ENCODE assay signal across 8 cellular contexts in the genomic region with DNA sequence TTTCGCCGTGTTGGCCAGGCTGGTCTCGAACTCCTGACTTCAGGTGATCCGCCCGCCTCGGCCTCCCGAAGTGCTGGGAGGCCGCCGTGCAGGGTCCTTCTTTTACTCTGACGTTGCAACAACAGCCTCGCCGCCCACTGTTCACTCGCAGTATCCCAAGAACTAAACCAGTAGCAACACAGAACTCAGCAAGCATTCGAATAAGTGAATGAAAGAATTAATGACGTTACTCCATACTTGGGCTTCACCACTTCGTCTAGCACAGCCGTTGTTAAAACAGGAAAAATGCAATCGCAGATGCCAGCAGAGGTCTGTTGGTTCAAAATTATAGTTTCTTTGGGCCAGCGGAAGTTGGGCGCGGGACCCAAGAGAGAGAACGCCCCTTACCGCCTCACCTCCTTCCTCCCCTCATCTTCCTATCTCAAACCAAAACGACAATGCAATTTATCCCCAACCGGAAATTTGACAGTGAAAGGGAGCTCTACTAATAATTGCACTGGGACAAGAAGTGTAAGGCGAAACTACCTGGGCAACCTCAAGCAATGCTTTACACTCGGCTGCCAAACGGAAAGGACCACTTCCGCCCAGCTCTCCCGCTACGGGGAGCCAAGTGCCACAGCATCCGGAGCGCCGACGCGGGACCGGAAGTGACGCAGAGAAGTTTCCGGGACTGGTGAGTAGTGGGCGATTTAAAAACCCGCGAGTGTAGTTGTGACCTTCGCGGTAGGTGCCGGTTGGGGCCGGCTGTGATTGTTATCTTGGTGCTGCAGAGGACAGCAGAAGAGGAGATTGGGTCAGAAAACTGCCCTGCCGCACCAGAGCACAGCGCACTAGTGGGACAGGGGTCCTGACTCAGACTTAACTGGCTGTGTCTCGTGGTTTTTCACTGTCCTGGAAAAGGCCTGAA. TPM values are rescaled to one million over a fixed set of nuclear protein-coding genes. Genes with fewer than 3 reads are reported as not detected.
A peak's percentile ranks its signal among the peaks of the same experiment; 100 is the strongest.
DNase-seq lines count a peak whose midpoint lies in the region; TF ChIP-seq lines count a peak whose summit lies in the region.

A gene with protein sequence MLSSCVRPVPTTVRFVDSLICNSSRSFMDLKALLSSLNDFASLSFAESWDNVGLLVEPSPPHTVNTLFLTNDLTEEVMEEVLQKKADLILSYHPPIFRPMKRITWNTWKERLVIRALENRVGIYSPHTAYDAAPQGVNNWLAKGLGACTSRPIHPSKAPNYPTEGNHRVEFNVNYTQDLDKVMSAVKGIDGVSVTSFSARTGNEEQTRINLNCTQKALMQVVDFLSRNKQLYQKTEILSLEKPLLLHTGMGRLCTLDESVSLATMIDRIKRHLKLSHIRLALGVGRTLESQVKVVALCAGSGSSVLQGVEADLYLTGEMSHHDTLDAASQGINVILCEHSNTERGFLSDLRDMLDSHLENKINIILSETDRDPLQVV (plus strand): TSS at position 653 of the 907 bp plus-strand sequence. CDS start 2,573 bp downstream, outside the sequence.
A gene (minus strand): TSS at position 359 of the 907 bp plus-strand sequence. CDS start 1,462 bp downstream, outside the sequence.

- no peak within 1 kb of the TSS for H2BK12ac ChIP-seq in neuronal stem cell (ENCODE audit: low read length)

- H3K4me3 ChIP-seq in neuronal stem cell (ENCODE audit: low read length in 2 of 2), result peak within 1 kb of the TSS; percentile 87 to 92

- peak within 1 kb of the TSS; percentile 93 for H3K9ac ChIP-seq in neuronal stem cell (ENCODE audit: low read depth, low read length, poor library complexity)

- H3K4ac ChIP-seq in neuronal stem cell (ENCODE audit: low read length), result no peak within 1 kb of the TSS

- peaks cover 5 to 50% of the 10 kb centered on the region in 2 donors for H3K36me3 ChIP-seq in neuronal stem cell (replicated peaks in 1 of 2; ENCODE audit: control insufficient read depth in 2 of 2, insufficient read depth in 2 of 2, low read length in 2 of 2)

- H3K79me1 ChIP-seq in neuronal stem cell (ENCODE audit: low read depth, low read length), result peaks cover 2% of the 10 kb centered on the region

- H3K27me3 ChIP-seq in neuronal stem cell (ENCODE audit: control insufficient read depth in 3 of 3, insufficient read depth in 3 of 3, low read depth in 1 of 3, low read length in 3 of 3), result no peaks in the 10 kb centered on the region

- in situ Hi-C loops in SK-MEL-5 (cut with HindIII; ENCODE audit: low pct_unique_long_range_greater_than_20kb, low sequenced_read_pairs), result no loop called here

- peak within 1 kb of the TSS; percentile 96 for H3K27ac ChIP-seq in neuronal stem cell (replicated peaks; ENCODE audit: low read length)

- H3K4me2 ChIP-seq in neuronal stem cell (ENCODE audit: insufficient read depth, low read length, poor library complexity, severe bottlenecking), result peak within 1 kb of the TSS; percentile 78

- no peak within 1 kb of the TSS for H3K14ac ChIP-seq in neuronal stem cell (ENCODE audit: low read length)

- CTCF ChIA-PET in HEK293T (lab: Yijun Ruan, JAX), result interaction anchor here (0.8 kb wide), 1 partner anchor 11 kb away, joined by 3 read pairs; no protein-coding TSS in a partner anchor

- H4K91ac ChIP-seq in neuronal stem cell (ENCODE audit: low read depth, low read length, poor library complexity), result no peak within 1 kb of the TSS

- no CpG with 5 or more reads among the region's 49 CpGs for WGBS in neuronal stem cell (ENCODE audit: extremely low coverage in 2 of 2, insufficient read length in 2 of 2, insufficient replicate concordance in 1 of 2), 2 donors

- no peak within 1 kb of the TSS for H2BK5ac ChIP-seq in neuronal stem cell (ENCODE audit: low read length)

- H4K8ac ChIP-seq in neuronal stem cell (ENCODE audit: low read depth, low read length), result peak within 1 kb of the TSS; percentile 67

- peaks cover 4 to 6% of the 10 kb centered on the region in 2 donors for H3K4me1 ChIP-seq in neuronal stem cell (ENCODE audit: control insufficient read depth in 2 of 2, insufficient read depth in 1 of 2, low read depth in 1 of 2, low read length in 2 of 2)

- no peak within 1 kb of the TSS for H2BK15ac ChIP-seq in neuronal stem cell (ENCODE audit: low read length)

- POLR2A ChIA-PET in HEK293T (lab: Yijun Ruan, JAX), result interaction anchor here (0.6 to 2.1 kb wide), 30 partner anchors 9 to 593 kb away, joined by 3 to 63 read pairs (median 4); a partner anchor contains a TSS

- no peaks in the 10 kb centered on the region for H3K9me3 ChIP-seq in neuronal stem cell (replicated peaks in 1 of 2; ENCODE audit: control insufficient read depth in 2 of 2, insufficient read depth in 1 of 2, low read depth in 1 of 2, low read length in 2 of 2)

- peak within 1 kb of the TSS; percentile 91 for H2AFZ ChIP-seq in neuronal stem cell (ENCODE audit: low read length)

- H2AK5ac ChIP-seq in neuronal stem cell (ENCODE audit: low read depth, low read length), result no peak within 1 kb of the TSS

- DNase-seq in GDM1 (lab: John Stamatoyannopoulos, UW) (peak; percentile 91), HEK293T (ENCODE audit: extremely low spot score) (peak; percentile 92), MV-4-11 (lab: John Stamatoyannopoulos, UW) (peak; percentile 97), SK-MEL-5 (ENCODE audit: low read depth, low spot score) (peak; percentile 97), foreskin melanocyte (peak; percentile 97), neuronal stem cell (ENCODE audit: low spot score) (peak; percentile 93)
- DNase-seq in activated naive CD4-positive, alpha-beta T cell treated with Interleukin-2 at 50 U/mL for 16 hours, result peak; percentile 97

- TF ChIP-seq CTCF in subcutaneous adipose tissue (IDR thresholded peaks at IDR 0.05; ENCODE audit: low read depth), result no peak

- no peak within 1 kb of the TSS for H2BK120ac ChIP-seq in neuronal stem cell (ENCODE audit: low read depth, low read length)

- H3K18ac ChIP-seq in neuronal stem cell (ENCODE audit: low read length), result peak within 1 kb of the TSS; percentile 44

- peak within 1 kb of the TSS; percentile 38 for H3K23ac ChIP-seq in neuronal stem cell (ENCODE audit: low read depth, low read length, poor library complexity)

TF ChIP-seq in HEK293T, 16 proteins besides CTCF, POLR2A, EP300 and RAD21:
- TF ChIP-seq HDGF (IDR thresholded peaks at IDR 0.05; ENCODE audit: borderline replicate concordance), result no peak
- peak; percentile 62; the same call in 1 of the 2 replicates for TF ChIP-seq ELF4 (IDR thresholded peaks at IDR 0.05)
- TF ChIP-seq CTBP1 (IDR thresholded peaks at IDR 0.05; ENCODE audit: borderline replicate concordance), result peak; percentile 85
- no peak for TF ChIP-seq FOXA1 (IDR thresholded peaks at IDR 0.05)
- TF ChIP-seq L3MBTL2 (conservative IDR thresholded peaks at IDR 0.05), result peak; percentile 66
- no peak for TF ChIP-seq NFRKB (IDR thresholded peaks at IDR 0.05)
- TF ChIP-seq, protein P1, sequence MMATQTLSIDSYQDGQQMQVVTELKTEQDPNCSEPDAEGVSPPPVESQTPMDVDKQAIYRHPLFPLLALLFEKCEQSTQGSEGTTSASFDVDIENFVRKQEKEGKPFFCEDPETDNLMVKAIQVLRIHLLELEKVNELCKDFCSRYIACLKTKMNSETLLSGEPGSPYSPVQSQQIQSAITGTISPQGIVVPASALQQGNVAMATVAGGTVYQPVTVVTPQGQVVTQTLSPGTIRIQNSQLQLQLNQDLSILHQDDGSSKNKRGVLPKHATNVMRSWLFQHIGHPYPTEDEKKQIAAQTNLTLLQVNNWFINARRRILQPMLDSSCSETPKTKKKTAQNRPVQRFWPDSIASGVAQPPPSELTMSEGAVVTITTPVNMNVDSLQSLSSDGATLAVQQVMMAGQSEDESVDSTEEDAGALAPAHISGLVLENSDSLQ (IDR thresholded peaks at IDR 0.05), result peak; percentile 26; the same call in 1 of the 2 replicates
- TF ChIP-seq ARNT (IDR thresholded peaks at IDR 0.05), result 0 out of 2 replicates have a peak, but pooled peaks have one; percentile 23
- TF ChIP-seq BHLHE40 (IDR thresholded peaks at IDR 0.05; ENCODE audit: borderline replicate concordance), result no peak
- TF ChIP-seq FOXK2 (IDR thresholded peaks at IDR 0.05), result no peak

RNA-seq across cellular contexts. Expression of the first gene that starts in this region (rescaled TPM):
- total RNA-seq in SK-MEL-5 (2014; rRNA removed; shearing (Covaris generic)), result 48.8 and 54.2 TPM in 2 replicates
- 48.5 and 51.5 TPM in 2 replicates for polyA plus RNA-seq in SK-MEL-5 (2015; cell fraction: cytosol; rRNA removed)
- 65.4 and 72.1 TPM in 2 replicates for polyA plus RNA-seq in SK-MEL-5 (2015; cell fraction: nucleus; rRNA removed)
- polyA plus RNA-seq in neuronal stem cell (2013, experiment 1 of 2), result 61.7 TPM
- polyA plus RNA-seq in neuronal stem cell (2013, experiment 2 of 2), result 58.6 TPM
- 10 to 100 TPM; 10.8 to 27.6 (median 13.9) TPM for total RNA-seq in subcutaneous adipose tissue

RNA-seq across cellular contexts. Expression of the second gene that starts in this region (rescaled TPM):
- total RNA-seq in SK-MEL-5 (2014; rRNA removed; shearing (Covaris generic)), result 33.0 and 35.8 TPM in 2 replicates
- polyA plus RNA-seq in SK-MEL-5 (2015; cell fraction: cytosol; rRNA removed), result 14.4 and 24.7 TPM in 2 replicates
- 35.8 and 42.7 TPM in 2 replicates for polyA plus RNA-seq in SK-MEL-5 (2015; cell fraction: nucleus; rRNA removed)
- polyA plus RNA-seq in neuronal stem cell (2013, experiment 1 of 2), result 56.2 TPM
- polyA plus RNA-seq in neuronal stem cell (2013, experiment 2 of 2), result 67.7 TPM
- total RNA-seq in subcutaneous adipose tissue, result 10 to 100 TPM; 13.6 to 34.6 (median 28.0) TPM

Comparison
In these comparisons a context has a peak if more than half of its experiments do, and no peak if none do; other contexts are left out.
1. Peak in every context shown above with its lines: DNase-seq, H3K4me3 ChIP-seq and H3K27ac ChIP-seq.